8 cellular contexts compared by ENCODE assay signal in genomic region chrX:68829594-68830485, GRCh38. TPM values are rescaled to one million over a fixed set of nuclear protein-coding genes. Genes with fewer than 3 reads are reported as not detected.
DNase-seq lines count a peak whose midpoint lies in the region; ATAC-seq and TF ChIP-seq lines count a peak whose summit lies in the region.

No MANE protein-coding gene starts in this region.

- peak overlapping the region; percentile 65 to 79 (median 70) for H3K4me3 ChIP-seq in esophagus muscularis mucosa

- no peaks in the 10 kb centered on the region for H3K36me3 ChIP-seq in esophagus muscularis mucosa

- peak; percentile 55 for DNase-seq in NCI-H748 (lab: John Stamatoyannopoulos, UW; ENCODE audit: unreplicated experiment)
- no peak for DNase-seq in NCI-H748 treated with DMSO at 0.1 percent for 48 hours (lab: John Stamatoyannopoulos, UW)
- peak; percentile 70 for DNase-seq in esophagus muscularis mucosa (ENCODE audit: extremely low spot score)
- DNase-seq in natural killer cell: no peak
- no peak for DNase-seq in OCI-M1 (lab: John Stamatoyannopoulos, UW)

- intact Hi-C loops in esophagus muscularis mucosa (cut with DNase I): loop anchor here (2.0 to 10.0 kb wide), 4 partner anchors 65 to 455 kb away; no protein-coding TSS in a partner anchor
- intact Hi-C loops in natural killer cell (cut with micrococcal nuclease): no loop called here

- H3K27me3 Mint-ChIP-seq in natural killer cell (ENCODE audit: low read depth in 2 of 2): peaks cover 0 to 3% of the 10 kb centered on the region in 2 donors

- H3K27me3 ChIP-seq in esophagus muscularis mucosa: peaks cover 0 to 6% (median 0%) of the 10 kb centered on the region in 4 donors

- H3K36me3 Mint-ChIP-seq in natural killer cell: no peaks in the 10 kb centered on the region

- H3K4me1 ChIP-seq in esophagus muscularis mucosa: peaks cover 11 to 50% (median 46%) of the 10 kb centered on the region in 4 donors

- no peak for TF ChIP-seq EP300 in esophagus muscularis mucosa (IDR thresholded peaks at IDR 0.05)

- peak overlapping the region; percentile 55; the same call in 1 of the 2 replicates for H3K27ac ChIP-seq in VCaP
- H3K27ac ChIP-seq in esophagus muscularis mucosa (replicated peaks in 1 of 4): peak overlapping the region; percentile 81 to 86 (median 84)

- WGBS in esophagus muscularis mucosa: 52% methylated on average over 29 of the region's 74 CpGs

- H3K9me3 Mint-ChIP-seq in natural killer cell: no peaks in the 10 kb centered on the region

- TF ChIP-seq POLR2A in esophagus muscularis mucosa (IDR thresholded peaks at IDR 0.05; ENCODE audit: low read depth): no peak

- H3K9me3 ChIP-seq in esophagus muscularis mucosa: no peaks in the 10 kb centered on the region

- H3K4me1 Mint-ChIP-seq in natural killer cell: peaks cover 5 to 34% of the 10 kb centered on the region in 2 donors

- H3K4me3 Mint-ChIP-seq in natural killer cell: peak overlapping the region; percentile 90

- peak overlapping the region in 1 of 2 donors; percentile 36 for H3K27ac Mint-ChIP-seq in natural killer cell

- TF ChIP-seq CTCF in VCaP (conservative IDR thresholded peaks at IDR 0.05): no peak
- TF ChIP-seq CTCF in esophagus muscularis mucosa (IDR thresholded peaks at IDR 0.05): no peak
- TF ChIP-seq CTCF in natural killer cell (IDR thresholded peaks at IDR 0.05): no peak

- ATAC-seq in natural killer cell: no peak
- no peak for ATAC-seq in HG02798 (IDR thresholded peaks at IDR 0.05; ENCODE audit: poor library complexity, unreplicated experiment)
- no peak for ATAC-seq in HG02884 (IDR thresholded peaks at IDR 0.05; ENCODE audit: unreplicated experiment)

RNA-seq across cellular contexts. Expression of gene EFNB1, which starts 1.0 kb away (rescaled TPM):
- total RNA-seq in esophagus muscularis mucosa (10 to 100 TPM; 16.2 to 37.3 (median 23.9) TPM), natural killer cell (1 to 10 TPM; 3.2 to 4.7 (median 3.3) TPM)

Comparison
In these comparisons a context has a peak if more than half of its experiments do, and no peak if none do; other contexts are left out.
1. DNase-seq: peak in NCI-H748 (single experiment) and esophagus muscularis mucosa (single experiment); none in NCI-H748 treated with DMSO at 0.1 percent for 48 hours (single experiment), natural killer cell (single experiment) and OCI-M1 (single experiment).